Comparison of ENCODE assay signal across 27 cellular contexts in genomic region chr1:78535286-78535685, GRCh38. TPM values are rescaled to one million over a fixed set of nuclear protein-coding genes. Genes with fewer than 3 reads are reported as not detected.
"Had no signal": no experiment of that assay in that cellular context is flagged by ENCODE, and none has a peak within 500 bp of the region (broad histone marks: within the 10 kb centered on the region; RNA-seq: fewer than 3 reads in every experiment).

No MANE protein-coding gene starts in this region.

- DNase-seq: colonic mucosa; cortex of kidney; effector CD8-positive, alpha-beta T cell; effector memory CD8-positive, alpha-beta T cell; endodermal cell; erythroblast; esophagus squamous epithelium; foreskin melanocyte; gastrocnemius medialis; glutamatergic neuron; head of caudate nucleus; heart right ventricle; hippocampal formation; left cardiac atrium; left lung; left ventricle myocardium superior; lower lobe of right lung; mesenchymal stem cell; mucosa of descending colon; naive B cell had no signal

- H3K27ac Mint-ChIP-seq: dendritic cell treated with granulocyte-macrophage colony-stimulating factor and Interleukin-4, amounts not matched to agents 40 ng/mL and 50 ng/mL, for 4 days; effector memory CD8-positive, alpha-beta T cell; endodermal cell; mesothelial cell of epicardium; naive B cell had no signal

- H3K36me3 ChIP-seq: colonic mucosa, esophagus squamous epithelium, gastrocnemius medialis, heart right ventricle, left lung, lower lobe of right lung had no signal

- H3K9me3 ChIP-seq: colonic mucosa, esophagus squamous epithelium, gastrocnemius medialis, left lung, lower lobe of right lung, mucosa of descending colon had no signal

- H3K4me1 Mint-ChIP-seq: endodermal cell, mesothelial cell of epicardium, naive B cell had no signal

- H3K9me3 Mint-ChIP-seq: dendritic cell treated with granulocyte-macrophage colony-stimulating factor and Interleukin-4, amounts not matched to agents 40 ng/mL and 50 ng/mL, for 4 days; endodermal cell; mesothelial cell of epicardium; naive B cell had no signal

- H3K4me3 ChIP-seq: colonic mucosa, esophagus squamous epithelium, gastrocnemius medialis, heart right ventricle, left lung, lower lobe of right lung, mucosa of descending colon had no signal

- H3K4me1 ChIP-seq: colonic mucosa, esophagus squamous epithelium, gastrocnemius medialis, heart right ventricle, left lung, lower lobe of right lung had no signal

- H3K27me3 ChIP-seq: colonic mucosa, esophagus squamous epithelium, gastrocnemius medialis, heart right ventricle, left lung had no signal

- H3K4me3 Mint-ChIP-seq: dendritic cell treated with granulocyte-macrophage colony-stimulating factor and Interleukin-4, amounts not matched to agents 40 ng/mL and 50 ng/mL, for 4 days; effector memory CD8-positive, alpha-beta T cell; endodermal cell; mesothelial cell of epicardium; naive B cell had no signal

- H3K27ac ChIP-seq: colonic mucosa, epithelial cell of prostate, esophagus squamous epithelium, gastrocnemius medialis, heart right ventricle, left lung, lower lobe of right lung had no signal

- FAIRE-seq: endometrium, islet of Langerhans, keratinocyte had no signal

- H3K27me3 Mint-ChIP-seq: dendritic cell treated with granulocyte-macrophage colony-stimulating factor and Interleukin-4, amounts not matched to agents 40 ng/mL and 50 ng/mL, for 4 days; effector memory CD8-positive, alpha-beta T cell had no signal

- H3K36me3 Mint-ChIP-seq: mesothelial cell of epicardium, naive B cell had no signal

- ATAC-seq: effector memory CD8-positive, alpha-beta T cell; esophagus mucosa; gastrocnemius medialis; heart right ventricle; left cardiac atrium; left lung; left ventricle myocardium superior; lower lobe of right lung; mucosa of descending colon had no signal

RNA-seq across cellular contexts. Expression of gene PTGFR, which starts 44.5 kb away (rescaled TPM):
- polyA plus RNA-seq: keratinocyte had no signal
